1 cellular context compared by ENCODE assay signal in genomic region chr9:129007035-129007765, GRCh38.
TF ChIP-seq lines count a peak whose summit lies in the region.

No MANE protein-coding gene starts in this region.

TF ChIP-seq in GM23338, 12 proteins besides CTCF, POLR2A, EP300 and RAD21 (continued from another document):
- TF ChIP-seq, protein P1, sequence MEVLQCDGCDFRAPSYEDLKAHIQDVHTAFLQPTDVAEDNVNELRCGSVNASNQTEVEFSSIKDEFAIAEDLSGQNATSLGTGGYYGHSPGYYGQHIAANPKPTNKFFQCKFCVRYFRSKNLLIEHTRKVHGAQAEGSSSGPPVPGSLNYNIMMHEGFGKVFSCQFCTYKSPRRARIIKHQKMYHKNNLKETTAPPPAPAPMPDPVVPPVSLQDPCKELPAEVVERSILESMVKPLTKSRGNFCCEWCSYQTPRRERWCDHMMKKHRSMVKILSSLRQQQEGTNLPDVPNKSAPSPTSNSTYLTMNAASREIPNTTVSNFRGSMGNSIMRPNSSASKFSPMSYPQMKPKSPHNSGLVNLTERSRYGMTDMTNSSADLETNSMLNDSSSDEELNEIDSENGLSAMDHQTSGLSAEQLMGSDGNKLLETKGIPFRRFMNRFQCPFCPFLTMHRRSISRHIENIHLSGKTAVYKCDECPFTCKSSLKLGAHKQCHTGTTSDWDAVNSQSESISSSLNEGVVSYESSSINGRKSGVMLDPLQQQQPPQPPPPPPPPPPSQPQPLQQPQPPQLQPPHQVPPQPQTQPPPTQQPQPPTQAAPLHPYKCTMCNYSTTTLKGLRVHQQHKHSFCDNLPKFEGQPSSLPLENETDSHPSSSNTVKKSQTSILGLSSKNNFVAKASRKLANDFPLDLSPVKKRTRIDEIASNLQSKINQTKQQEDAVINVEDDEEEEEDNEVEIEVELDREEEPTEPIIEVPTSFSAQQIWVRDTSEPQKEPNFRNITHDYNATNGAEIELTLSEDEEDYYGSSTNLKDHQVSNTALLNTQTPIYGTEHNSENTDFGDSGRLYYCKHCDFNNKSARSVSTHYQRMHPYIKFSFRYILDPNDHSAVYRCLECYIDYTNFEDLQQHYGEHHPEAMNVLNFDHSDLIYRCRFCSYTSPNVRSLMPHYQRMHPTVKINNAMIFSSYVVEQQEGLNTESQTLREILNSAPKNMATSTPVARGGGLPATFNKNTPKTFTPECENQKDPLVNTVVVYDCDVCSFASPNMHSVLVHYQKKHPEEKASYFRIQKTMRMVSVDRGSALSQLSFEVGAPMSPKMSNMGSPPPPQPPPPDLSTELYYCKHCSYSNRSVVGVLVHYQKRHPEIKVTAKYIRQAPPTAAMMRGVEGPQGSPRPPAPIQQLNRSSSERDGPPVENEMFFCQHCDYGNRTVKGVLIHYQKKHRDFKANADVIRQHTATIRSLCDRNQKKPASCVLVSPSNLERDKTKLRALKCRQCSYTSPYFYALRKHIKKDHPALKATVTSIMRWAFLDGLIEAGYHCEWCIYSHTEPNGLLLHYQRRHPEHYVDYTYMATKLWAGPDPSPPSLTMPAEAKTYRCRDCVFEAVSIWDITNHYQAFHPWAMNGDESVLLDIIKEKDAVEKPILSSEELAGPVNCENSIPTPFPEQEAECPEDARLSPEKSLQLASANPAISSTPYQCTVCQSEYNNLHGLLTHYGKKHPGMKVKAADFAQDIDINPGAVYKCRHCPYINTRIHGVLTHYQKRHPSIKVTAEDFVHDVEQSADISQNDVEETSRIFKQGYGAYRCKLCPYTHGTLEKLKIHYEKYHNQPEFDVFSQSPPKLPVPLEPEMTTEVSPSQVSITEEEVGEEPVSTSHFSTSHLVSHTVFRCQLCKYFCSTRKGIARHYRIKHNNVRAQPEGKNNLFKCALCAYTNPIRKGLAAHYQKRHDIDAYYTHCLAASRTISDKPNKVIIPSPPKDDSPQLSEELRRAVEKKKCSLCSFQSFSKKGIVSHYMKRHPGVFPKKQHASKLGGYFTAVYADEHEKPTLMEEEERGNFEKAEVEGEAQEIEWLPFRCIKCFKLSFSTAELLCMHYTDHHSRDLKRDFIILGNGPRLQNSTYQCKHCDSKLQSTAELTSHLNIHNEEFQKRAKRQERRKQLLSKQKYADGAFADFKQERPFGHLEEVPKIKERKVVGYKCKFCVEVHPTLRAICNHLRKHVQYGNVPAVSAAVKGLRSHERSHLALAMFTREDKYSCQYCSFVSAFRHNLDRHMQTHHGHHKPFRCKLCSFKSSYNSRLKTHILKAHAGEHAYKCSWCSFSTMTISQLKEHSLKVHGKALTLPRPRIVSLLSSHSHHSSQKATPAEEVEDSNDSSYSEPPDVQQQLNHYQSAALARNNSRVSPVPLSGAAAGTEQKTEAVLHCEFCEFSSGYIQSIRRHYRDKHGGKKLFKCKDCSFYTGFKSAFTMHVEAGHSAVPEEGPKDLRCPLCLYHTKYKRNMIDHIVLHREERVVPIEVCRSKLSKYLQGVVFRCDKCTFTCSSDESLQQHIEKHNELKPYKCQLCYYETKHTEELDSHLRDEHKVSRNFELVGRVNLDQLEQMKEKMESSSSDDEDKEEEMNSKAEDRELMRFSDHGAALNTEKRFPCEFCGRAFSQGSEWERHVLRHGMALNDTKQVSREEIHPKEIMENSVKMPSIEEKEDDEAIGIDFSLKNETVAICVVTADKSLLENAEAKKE (CRISPR knock-in tag; IDR thresholded peaks at IDR 0.05), result no peak
- no peak for TF ChIP-seq EZH2phosphoT487 (IDR thresholded peaks at IDR 0.05; ENCODE audit: unreplicated experiment)
- TF ChIP-seq CREB1 (CRISPR knock-in tag; IDR thresholded peaks at IDR 0.05; ENCODE audit: low read depth), result no peak
